ENCODE assay signal across 8 cellular contexts in the genomic region with DNA sequence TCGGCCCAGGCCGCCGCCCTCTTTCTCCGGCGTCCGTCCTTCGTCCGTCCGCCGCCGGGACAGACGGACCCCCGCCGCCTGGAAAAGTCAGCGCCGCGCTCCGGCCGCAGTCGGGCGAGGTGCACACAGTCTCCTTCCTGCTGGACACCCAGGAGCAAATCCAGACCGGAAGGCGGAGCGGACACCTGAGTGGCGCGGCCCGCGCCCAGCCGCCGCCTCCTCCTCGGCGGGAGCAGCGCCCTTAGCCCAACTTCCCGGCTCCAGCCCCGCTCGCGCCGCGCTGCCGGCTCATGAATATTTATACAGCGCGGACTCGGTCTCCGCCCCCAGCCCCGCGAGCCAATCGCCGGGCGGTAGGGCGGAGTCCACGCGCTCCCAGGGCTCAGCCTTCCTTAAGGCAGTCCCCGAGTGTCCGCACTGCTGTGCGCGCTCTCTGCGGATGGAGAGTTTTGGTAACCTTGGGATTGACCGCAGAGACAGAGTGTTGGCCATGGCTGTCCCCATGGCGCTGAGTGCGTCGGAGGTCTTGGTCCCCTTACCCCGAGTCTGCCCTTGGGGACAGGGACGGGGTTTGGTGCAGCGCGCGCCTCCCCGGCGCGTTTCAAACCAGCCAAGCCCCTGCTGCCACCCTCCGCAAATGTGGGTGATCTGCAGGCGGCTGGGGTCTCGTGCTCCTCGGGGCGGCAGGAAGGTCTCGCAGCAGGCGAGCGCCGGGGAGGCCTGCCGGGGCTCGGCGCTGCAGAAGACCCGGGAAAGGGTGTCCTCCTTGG. TPM values are rescaled to one million over a fixed set of nuclear protein-coding genes. Genes with fewer than 3 reads are reported as not detected.
DNase-seq lines count a peak whose midpoint lies in the region; ATAC-seq and TF ChIP-seq lines count a peak whose summit lies in the region.

Gene FZD8 (minus strand): TSS at position 274 of the 770 bp plus-strand sequence. CDS start 867 bp downstream, outside the sequence.

- no peak within 1 kb of the TSS for H2AK5ac ChIP-seq in mesenchymal stem cell (ENCODE audit: low read length, severe bottlenecking)

- ATAC-seq in HG03378 (IDR thresholded peaks at IDR 0.05; ENCODE audit: unreplicated experiment): peak; percentile 84

- DNase-seq in BE2C: peak; percentile 88
- DNase-seq in GM19238 (ENCODE audit: insufficient read length, low spot score): peak; percentile 72
- peak; percentile 53 to 72 for DNase-seq in NCI-H524 (lab: John Stamatoyannopoulos, UW)
- DNase-seq in activated CD8-positive, alpha-beta memory T cell treated with anti-CD3 and anti-CD28 coated beads for 4 hours (ENCODE audit: low read depth in 2 of 2): peak; percentile 26 to 42
- peak; percentile 95 for DNase-seq in mesenchymal stem cell
- DNase-seq in stimulated activated CD4-positive, alpha-beta T cell treated with anti-CD3 and anti-CD28 coated beads, TNF-alpha, amount 100 ng/mL, for 48 hours (ENCODE audit: low read depth in 3 of 3): peak; percentile 39 to 63 (median 60)

- peaks cover 61% of the 10 kb centered on the region for H3K27me3 ChIP-seq in BE2C
- H3K27me3 ChIP-seq in endocrine pancreas (ENCODE audit: control insufficient read depth, insufficient read depth, low read length): no peaks in the 10 kb centered on the region
- H3K27me3 ChIP-seq in mesenchymal stem cell (ENCODE audit: control insufficient read depth in 1 of 2, insufficient read depth in 1 of 2, low read length in 2 of 2): no peaks in the 10 kb centered on the region

- peak within 1 kb of the TSS; percentile 70 to 84 for H3K4ac ChIP-seq in mesenchymal stem cell (ENCODE audit: low read depth in 1 of 2, low read length in 2 of 2)

- H3K14ac ChIP-seq in mesenchymal stem cell (ENCODE audit: low read length in 2 of 2): peak within 1 kb of the TSS; percentile 90 to 98

- peak within 1 kb of the TSS; percentile 93 to 95 for H3K18ac ChIP-seq in mesenchymal stem cell (ENCODE audit: low read depth in 1 of 2, low read length in 2 of 2)

- no peak within 1 kb of the TSS for H3K27ac ChIP-seq in mesenchymal stem cell (ENCODE audit: low read length, poor library complexity, severe bottlenecking)

- WGBS in mesenchymal stem cell: under 1% methylated on average over 81 of the region's 82 CpGs

- H2BK120ac ChIP-seq in mesenchymal stem cell (ENCODE audit: low read depth, low read length): peak within 1 kb of the TSS; percentile 93

- TF ChIP-seq CTCF in BE2C (IDR thresholded peaks at IDR 0.05; ENCODE audit: low read depth, low read length): peak; percentile 28; the same call in 1 of the 2 replicates

- H3K4me3 ChIP-seq in BE2C (ENCODE audit: low read depth, low read length): peak within 1 kb of the TSS; percentile 63
- no peak within 1 kb of the TSS for H3K4me3 ChIP-seq in endocrine pancreas (ENCODE audit: control insufficient read depth, insufficient read depth, low read length)
- H3K4me3 ChIP-seq in mesenchymal stem cell (ENCODE audit: insufficient read depth in 1 of 2, low read depth in 1 of 2, low read length in 2 of 2): peak within 1 kb of the TSS; percentile 82 to 84

- H3K36me3 ChIP-seq in BE2C (no peaks in the 10 kb centered on the region), endocrine pancreas (ENCODE audit: control insufficient read depth, insufficient read depth, low read length) (no peaks in the 10 kb centered on the region), mesenchymal stem cell (ENCODE audit: control insufficient read depth in 1 of 2, insufficient read depth in 2 of 2, low read depth in 1 of 2, low read length in 2 of 2) (no peaks in the 10 kb centered on the region)

- peak within 1 kb of the TSS; percentile 83 for H4K91ac ChIP-seq in mesenchymal stem cell (ENCODE audit: low read length)

- H3K79me1 ChIP-seq in mesenchymal stem cell (replicated peaks; ENCODE audit: low read length, poor library complexity, severe bottlenecking): peaks cover 5% of the 10 kb centered on the region

- peak within 1 kb of the TSS; percentile 89 for H4K8ac ChIP-seq in mesenchymal stem cell (ENCODE audit: low read length)

- H2BK5ac ChIP-seq in mesenchymal stem cell (ENCODE audit: low read depth, low read length, poor library complexity, severe bottlenecking): peak within 1 kb of the TSS; percentile 23

- H3K23ac ChIP-seq in mesenchymal stem cell (ENCODE audit: low read length in 2 of 2): peak within 1 kb of the TSS in 1 of 2 experiments; percentile 96

- peak within 1 kb of the TSS; percentile 80 for H2BK15ac ChIP-seq in mesenchymal stem cell (ENCODE audit: low read depth, poor library complexity, severe bottlenecking)

- H3K4me1 ChIP-seq in BE2C (no peaks in the 10 kb centered on the region; the same call in 1 of the 2 replicates), endocrine pancreas (ENCODE audit: control insufficient read depth, insufficient read depth, low read length) (no peaks in the 10 kb centered on the region), mesenchymal stem cell (ENCODE audit: control insufficient read depth, insufficient read depth, low read depth, low read length) (peaks cover 21% of the 10 kb centered on the region)

- peak within 1 kb of the TSS; percentile 36 for H2AFZ ChIP-seq in mesenchymal stem cell (ENCODE audit: low read depth, low read length)

- H2BK12ac ChIP-seq in mesenchymal stem cell (ENCODE audit: low read length in 2 of 2): peak within 1 kb of the TSS in 1 of 2 experiments; percentile 93

- peak within 1 kb of the TSS; percentile 100 for H3K4me2 ChIP-seq in mesenchymal stem cell (ENCODE audit: low read length, poor library complexity, severe bottlenecking)

- H3K9me3 ChIP-seq in BE2C: no peaks in the 10 kb centered on the region
- no peaks in the 10 kb centered on the region for H3K9me3 ChIP-seq in endocrine pancreas (ENCODE audit: control insufficient read depth, low read length)
- no peaks in the 10 kb centered on the region for H3K9me3 ChIP-seq in mesenchymal stem cell (ENCODE audit: control insufficient read depth, low read length)

- H3K9ac ChIP-seq in endocrine pancreas (ENCODE audit: control insufficient read depth, insufficient read depth, low read length): peak within 1 kb of the TSS; percentile 5
- H3K9ac ChIP-seq in mesenchymal stem cell (ENCODE audit: low read length): peak within 1 kb of the TSS; percentile 84

RNA-seq across cellular contexts. Expression of gene FZD8, which starts in this region (rescaled TPM):
- polyA plus RNA-seq in BE2C (2012; ENCODE audit: insufficient read depth, insufficient read length, low read depth): not detected
- polyA plus RNA-seq in mesenchymal stem cell (2013, experiment 1 of 2): 33.9 TPM
- polyA plus RNA-seq in mesenchymal stem cell (2013, experiment 2 of 2): 34.8 TPM

Comparison
In these comparisons a context has a peak if more than half of its experiments do, and no peak if none do; other contexts are left out.
1. DNase-seq: peak in every context shown above with its lines; median percentile 95 in mesenchymal stem cell; 88 in BE2C; 72 in GM19238; 62 in NCI-H524; 60 in stimulated activated CD4-positive, alpha-beta T cell treated with anti-CD3 and anti-CD28 coated beads, TNF-alpha, amount 100 ng/mL, for 48 hours; 34 in activated CD8-positive, alpha-beta memory T cell treated with anti-CD3 and anti-CD28 coated beads for 4 hours.